1 cellular context compared by ENCODE assay signal in genomic region chr18:46915800-46916550, GRCh38.
TF ChIP-seq lines count a peak whose summit lies in the region.

No MANE protein-coding gene starts in this region.

TF ChIP-seq in HepG2, 621 proteins besides CTCF, POLR2A, EP300 and RAD21 (continued from another document):
- TF ChIP-seq, protein P1, sequence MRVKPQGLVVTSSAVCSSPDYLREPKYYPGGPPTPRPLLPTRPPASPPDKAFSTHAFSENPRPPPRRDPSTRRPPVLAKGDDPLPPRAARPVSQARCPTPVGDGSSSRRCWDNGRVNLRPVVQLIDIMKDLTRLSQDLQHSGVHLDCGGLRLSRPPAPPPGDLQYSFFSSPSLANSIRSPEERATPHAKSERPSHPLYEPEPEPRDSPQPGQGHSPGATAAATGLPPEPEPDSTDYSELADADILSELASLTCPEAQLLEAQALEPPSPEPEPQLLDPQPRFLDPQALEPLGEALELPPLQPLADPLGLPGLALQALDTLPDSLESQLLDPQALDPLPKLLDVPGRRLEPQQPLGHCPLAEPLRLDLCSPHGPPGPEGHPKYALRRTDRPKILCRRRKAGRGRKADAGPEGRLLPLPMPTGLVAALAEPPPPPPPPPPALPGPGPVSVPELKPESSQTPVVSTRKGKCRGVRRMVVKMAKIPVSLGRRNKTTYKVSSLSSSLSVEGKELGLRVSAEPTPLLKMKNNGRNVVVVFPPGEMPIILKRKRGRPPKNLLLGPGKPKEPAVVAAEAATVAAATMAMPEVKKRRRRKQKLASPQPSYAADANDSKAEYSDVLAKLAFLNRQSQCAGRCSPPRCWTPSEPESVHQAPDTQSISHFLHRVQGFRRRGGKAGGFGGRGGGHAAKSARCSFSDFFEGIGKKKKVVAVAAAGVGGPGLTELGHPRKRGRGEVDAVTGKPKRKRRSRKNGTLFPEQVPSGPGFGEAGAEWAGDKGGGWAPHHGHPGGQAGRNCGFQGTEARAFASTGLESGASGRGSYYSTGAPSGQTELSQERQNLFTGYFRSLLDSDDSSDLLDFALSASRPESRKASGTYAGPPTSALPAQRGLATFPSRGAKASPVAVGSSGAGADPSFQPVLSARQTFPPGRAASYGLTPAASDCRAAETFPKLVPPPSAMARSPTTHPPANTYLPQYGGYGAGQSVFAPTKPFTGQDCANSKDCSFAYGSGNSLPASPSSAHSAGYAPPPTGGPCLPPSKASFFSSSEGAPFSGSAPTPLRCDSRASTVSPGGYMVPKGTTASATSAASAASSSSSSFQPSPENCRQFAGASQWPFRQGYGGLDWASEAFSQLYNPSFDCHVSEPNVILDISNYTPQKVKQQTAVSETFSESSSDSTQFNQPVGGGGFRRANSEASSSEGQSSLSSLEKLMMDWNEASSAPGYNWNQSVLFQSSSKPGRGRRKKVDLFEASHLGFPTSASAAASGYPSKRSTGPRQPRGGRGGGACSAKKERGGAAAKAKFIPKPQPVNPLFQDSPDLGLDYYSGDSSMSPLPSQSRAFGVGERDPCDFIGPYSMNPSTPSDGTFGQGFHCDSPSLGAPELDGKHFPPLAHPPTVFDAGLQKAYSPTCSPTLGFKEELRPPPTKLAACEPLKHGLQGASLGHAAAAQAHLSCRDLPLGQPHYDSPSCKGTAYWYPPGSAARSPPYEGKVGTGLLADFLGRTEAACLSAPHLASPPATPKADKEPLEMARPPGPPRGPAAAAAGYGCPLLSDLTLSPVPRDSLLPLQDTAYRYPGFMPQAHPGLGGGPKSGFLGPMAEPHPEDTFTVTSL (CRISPR knock-in tag; IDR thresholded peaks at IDR 0.05; ENCODE audit: borderline replicate concordance): peak; percentile 18; the same call in 1 of the 2 replicates
- TF ChIP-seq ZSCAN25 (CRISPR knock-in tag; IDR thresholded peaks at IDR 0.05): peak; percentile 36; the same call in 1 of the 2 replicates
